In genomic region chr1:58619286-58620054, GRCh38 we compare ENCODE assay signal across 10 cellular contexts. TPM values are rescaled to one million over a fixed set of nuclear protein-coding genes. Genes with fewer than 3 reads are reported as not detected.
DNase-seq lines count a peak whose midpoint lies in the region; ATAC-seq and TF ChIP-seq lines count a peak whose summit lies in the region.
"Had no signal": no experiment of that assay in that cellular context is flagged by ENCODE, and none has a peak within 500 bp of the region (broad histone marks: within the 10 kb centered on the region; RNA-seq: fewer than 3 reads in every experiment).

No MANE protein-coding gene starts in this region.

- no peak overlapping the region for H3K9ac ChIP-seq in HUES48 (ENCODE audit: low read depth, low read length)
- H3K9ac ChIP-seq: KMS-11 had no signal

- POLR2A ChIA-PET in RWPE1 (lab: Yijun Ruan, JAX; ENCODE audit: low non-redundant PET) = interaction anchor here (0.6 kb wide), 1 partner anchor 32 kb away, joined by 3 read pairs; no protein-coding TSS in a partner anchor

- ATAC-seq in HG03139 (IDR thresholded peaks at IDR 0.05; ENCODE audit: unreplicated experiment) = no peak

- no peaks in the 10 kb centered on the region for H3K36me3 ChIP-seq in HUES48 (ENCODE audit: control insufficient read depth, insufficient read depth, low read length)
- H3K36me3 ChIP-seq: left ventricle myocardium inferior had no signal

- no peak for TF ChIP-seq CTCF in RWPE1 (conservative IDR thresholded peaks at IDR 0.05; ENCODE audit: low read depth)

- DNase-seq in RWPE1 (ENCODE audit: low spot score) (no peak), fibroblast of gingiva (ENCODE audit: low read depth) (peak; percentile 51), pulmonary artery endothelial cell (ENCODE audit: low read depth, low spot score) (peak; percentile 29), DMS114 treated with DMSO at 0.1 percent for 48 hours (lab: John Stamatoyannopoulos, UW; ENCODE audit: unreplicated experiment) (no peak)
- DNase-seq in activated T-cell treated with anti-CD3 and anti-CD28 coated beads, Interleukin-2, amount 50 U/mL, for 48 hours = no peak
- no peak for DNase-seq in activated CD8-positive, alpha-beta memory T cell treated with anti-CD3 and anti-CD28 coated beads, Interleukin-2, amount 50 U/mL, for 48 hours
- DNase-seq: left ventricle myocardium inferior had no signal

- H3K27ac ChIP-seq in HUES48 (ENCODE audit: low read depth, low read length) (peak overlapping the region; percentile 53), RWPE1 (peak overlapping the region; percentile 51)
- H3K27ac ChIP-seq: KMS-11, left ventricle myocardium inferior had no signal

- no peaks in the 10 kb centered on the region for H3K27me3 ChIP-seq in HUES48 (ENCODE audit: control insufficient read depth, insufficient read depth, low read length)

- CTCF ChIA-PET in RWPE1 (lab: Yijun Ruan, JAX) = interaction anchor here (0.6 kb wide), 2 partner anchors 33 to 104 kb away, joined by 3 read pairs; no protein-coding TSS in a partner anchor

- H3K9me3 ChIP-seq in HUES48 (ENCODE audit: control insufficient read depth, insufficient read depth, low read length) = no peaks in the 10 kb centered on the region
- H3K9me3 ChIP-seq: left ventricle myocardium inferior had no signal

- peaks cover 13% of the 10 kb centered on the region for H3K4me1 ChIP-seq in HUES48 (ENCODE audit: control insufficient read depth, insufficient read depth, low read length)

- H3K4me3 ChIP-seq in HUES48 (ENCODE audit: low read depth, low read length) = no peak overlapping the region
- H3K4me3 ChIP-seq: left ventricle myocardium inferior had no signal

RNA-seq across cellular contexts. Expression of gene TACSTD2, which starts 42.4 kb away (rescaled TPM):
- 0.79 and 15.8 TPM in 2 replicates for total RNA-seq in pulmonary artery endothelial cell

Comparison
In these comparisons a context has a peak if more than half of its experiments do, and no peak if none do; other contexts are left out.
1. DNase-seq: peak in fibroblast of gingiva (single experiment) and pulmonary artery endothelial cell (single experiment); none in RWPE1 (single experiment), activated T-cell treated with anti-CD3 and anti-CD28 coated beads, Interleukin-2, amount 50 U/mL, for 48 hours (0 of 2), activated CD8-positive, alpha-beta memory T cell treated with anti-CD3 and anti-CD28 coated beads, Interleukin-2, amount 50 U/mL, for 48 hours (single experiment) and DMS114 treated with DMSO at 0.1 percent for 48 hours (single experiment).